In genomic region chr20:48092596-48093280, GRCh38 we compare ENCODE assay signal across 36 cellular contexts.
"Had no signal": no experiment of that assay in that cellular context is flagged by ENCODE, and none has a peak within 500 bp of the region (broad histone marks: within the 10 kb centered on the region; RNA-seq: fewer than 3 reads in every experiment).

No MANE protein-coding gene starts in this region.

- FAIRE-seq: frontal cortex had no signal

- H3K27ac ChIP-seq: adrenal gland, breast epithelium, coronary artery, dorsolateral prefrontal cortex, WERI-Rb-1 had no signal

- H3K36me3 Mint-ChIP-seq: activated CD4-positive, alpha-beta memory T cell treated with anti-CD3 and anti-CD28 coated beads for 36 hours; activated CD8-positive, alpha-beta memory T cell treated with anti-CD3 and anti-CD28 coated beads, Interleukin-2, amount 10 ng/mL, durations not matched to agents 7 days and 5 days; activated naive CD4-positive, alpha-beta T cell treated with anti-CD3 and anti-CD28 coated beads, Interleukin-2, amount 50 U/mL, for 24 hours; activated naive CD8-positive, alpha-beta T cell treated with anti-CD3 and anti-CD28 coated beads for 36 hours; brain had no signal

- H3K4me3 ChIP-seq: adrenal gland, breast epithelium, coronary artery, dorsolateral prefrontal cortex had no signal

- H3K27ac Mint-ChIP-seq: activated B cell treated with CpG ODN at 0.5 μM for 24 hours; activated CD4-positive, alpha-beta memory T cell treated with anti-CD3 and anti-CD28 coated beads for 36 hours; activated CD8-positive, alpha-beta memory T cell treated with anti-CD3 and anti-CD28 coated beads, Interleukin-2, amount 10 ng/mL, durations not matched to agents 7 days and 5 days; activated CD8-positive, alpha-beta T cell treated with anti-CD3 and anti-CD28 coated beads, Interleukin-2, amount 10 ng/mL, durations not matched to agents 7 days and 5 days; activated naive CD4-positive, alpha-beta T cell treated with anti-CD3 and anti-CD28 coated beads, Interleukin-2, amount 50 U/mL, for 24 hours; activated naive CD8-positive, alpha-beta T cell treated with anti-CD3 and anti-CD28 coated beads for 36 hours; activated naive CD8-positive, alpha-beta T cell treated with anti-CD3 and anti-CD28 coated beads, Interleukin-2, amount 50 U/mL, for 24 hours; activated T-helper 1 cell treated with anti-CD3 and anti-CD28 coated beads, Interleukin-12 subunit alpha, Interleukin-12 subunit beta, Interleukin-2, Interleukin-4 antibody, amounts not matched to agents 30 ng/mL and 10 ng/mL and 1 ng/mL, durations not matched to agents 14 hours and 24 hours and 36 hours; activated T-helper 2 cell treated with anti-CD3 and anti-CD28 coated beads, Interferon-gamma antibody, Interleukin-2, Interleukin-4, amounts not matched to agents 10 μg/mL and 5 μg/mL and 100 μg/mL, durations not matched to agents 14 hours and 24 hours and 36 hours; brain; dendritic cell treated with granulocyte-macrophage colony-stimulating factor and Interleukin-4, amounts not matched to agents 40 ng/mL and 50 ng/mL, for 4 days; endodermal cell; T-helper 17 cell; T-helper 2 cell treated with Interferon-gamma antibody and Interleukin-4, amounts not matched to agents 5 μg/mL and 100 μg/mL, for 36 hours had no signal

- H3K9me3 ChIP-seq: adrenal gland, breast epithelium had no signal

- H3K4me1 ChIP-seq: adrenal gland, breast epithelium had no signal

- ATAC-seq: activated CD4-positive, CD25-positive, alpha-beta regulatory T cell treated with anti-CD3 and anti-CD28 coated beads, Interleukin-2, amount 50 U/mL, for 24 hours; activated CD8-positive, alpha-beta memory T cell treated with anti-CD3 and anti-CD28 coated beads, Interleukin-2, amount 10 ng/mL, durations not matched to agents 7 days and 5 days; activated CD8-positive, alpha-beta T cell treated with anti-CD3 and anti-CD28 coated beads, Interleukin-2, amount 10 ng/mL, durations not matched to agents 7 days and 5 days; activated naive CD8-positive, alpha-beta T cell treated with anti-CD3 and anti-CD28 coated beads, Interleukin-2, amount 50 U/mL, for 24 hours; esophagus mucosa; T-helper 17 cell had no signal

- H3K4me1 Mint-ChIP-seq: activated B cell treated with CpG ODN at 0.5 μM for 24 hours; activated CD8-positive, alpha-beta memory T cell treated with anti-CD3 and anti-CD28 coated beads, Interleukin-2, amount 10 ng/mL, durations not matched to agents 7 days and 5 days; activated naive CD4-positive, alpha-beta T cell treated with anti-CD3 and anti-CD28 coated beads, Interleukin-2, amount 50 U/mL, for 24 hours; activated naive CD8-positive, alpha-beta T cell treated with anti-CD3 and anti-CD28 coated beads for 36 hours; activated naive CD8-positive, alpha-beta T cell treated with anti-CD3 and anti-CD28 coated beads, Interleukin-2, amount 50 U/mL, for 24 hours; brain; central memory CD8-positive, alpha-beta T cell; endodermal cell; T-helper 17 cell had no signal

- H3K9me3 Mint-ChIP-seq: activated B cell treated with CpG ODN at 0.5 μM for 24 hours; activated CD4-positive, alpha-beta memory T cell treated with anti-CD3 and anti-CD28 coated beads for 36 hours; activated naive CD4-positive, alpha-beta T cell treated with anti-CD3 and anti-CD28 coated beads, Interleukin-2, amount 50 U/mL, for 24 hours; activated naive CD8-positive, alpha-beta T cell treated with anti-CD3 and anti-CD28 coated beads for 36 hours; activated naive CD8-positive, alpha-beta T cell treated with anti-CD3 and anti-CD28 coated beads, Interleukin-2, amount 50 U/mL, for 24 hours; activated T-helper 1 cell treated with anti-CD3 and anti-CD28 coated beads, Interleukin-12 subunit alpha, Interleukin-12 subunit beta, Interleukin-2, Interleukin-4 antibody, amounts not matched to agents 30 ng/mL and 10 ng/mL and 1 ng/mL, durations not matched to agents 14 hours and 24 hours and 36 hours; activated T-helper 2 cell treated with anti-CD3 and anti-CD28 coated beads, Interferon-gamma antibody, Interleukin-2, Interleukin-4, amounts not matched to agents 10 μg/mL and 5 μg/mL and 100 μg/mL, durations not matched to agents 14 hours and 24 hours and 36 hours; central memory CD8-positive, alpha-beta T cell; endodermal cell; T-helper 2 cell treated with Interferon-gamma antibody and Interleukin-4, amounts not matched to agents 5 μg/mL and 100 μg/mL, for 36 hours had no signal

- H3K4me3 Mint-ChIP-seq: activated B cell treated with CpG ODN at 0.5 μM for 24 hours; activated CD4-positive, alpha-beta memory T cell treated with anti-CD3 and anti-CD28 coated beads for 36 hours; activated CD8-positive, alpha-beta memory T cell treated with anti-CD3 and anti-CD28 coated beads, Interleukin-2, amount 10 ng/mL, durations not matched to agents 7 days and 5 days; activated CD8-positive, alpha-beta T cell treated with anti-CD3 and anti-CD28 coated beads, Interleukin-2, amount 10 ng/mL, durations not matched to agents 7 days and 5 days; activated naive CD4-positive, alpha-beta T cell treated with anti-CD3 and anti-CD28 coated beads, Interleukin-2, amount 50 U/mL, for 24 hours; activated naive CD8-positive, alpha-beta T cell treated with anti-CD3 and anti-CD28 coated beads for 36 hours; activated naive CD8-positive, alpha-beta T cell treated with anti-CD3 and anti-CD28 coated beads, Interleukin-2, amount 50 U/mL, for 24 hours; activated T-helper 1 cell treated with anti-CD3 and anti-CD28 coated beads, Interleukin-12 subunit alpha, Interleukin-12 subunit beta, Interleukin-2, Interleukin-4 antibody, amounts not matched to agents 30 ng/mL and 10 ng/mL and 1 ng/mL, durations not matched to agents 14 hours and 24 hours and 36 hours; brain; central memory CD8-positive, alpha-beta T cell; dendritic cell treated with granulocyte-macrophage colony-stimulating factor and Interleukin-4, amounts not matched to agents 40 ng/mL and 50 ng/mL, for 4 days; endodermal cell; T-helper 17 cell; T-helper 2 cell treated with Interferon-gamma antibody and Interleukin-4, amounts not matched to agents 5 μg/mL and 100 μg/mL, for 36 hours had no signal

- H3K36me3 ChIP-seq: adrenal gland, breast epithelium, WERI-Rb-1 had no signal

- DNase-seq: activated B cell treated with CpG ODN at 0.5 μM for 24 hours; activated CD4-positive, alpha-beta memory T cell treated with anti-CD3 and anti-CD28 coated beads for 36 hours; activated CD4-positive, alpha-beta T cell treated with anti-CD3 and anti-CD28 coated beads for 48 hours; activated CD8-positive, alpha-beta memory T cell treated with anti-CD3 and anti-CD28 coated beads, Interleukin-2, amount 10 ng/mL, durations not matched to agents 7 days and 5 days; activated CD8-positive, alpha-beta memory T cell treated with anti-CD3 and anti-CD28 coated beads, Interleukin-2, amount 50 U/mL, for 4 hours; activated CD8-positive, alpha-beta T cell treated with anti-CD3 and anti-CD28 coated beads, Interleukin-2, amount 10 ng/mL, durations not matched to agents 7 days and 5 days; activated gamma-delta T cell treated with Interleukin-2 at 50 U/mL for 16 hours; activated naive CD4-positive, alpha-beta T cell treated with Interleukin-2 at 50 U/mL for 16 hours; activated naive CD8-positive, alpha-beta T cell treated with anti-CD3 and anti-CD28 coated beads for 36 hours; activated naive CD8-positive, alpha-beta T cell treated with anti-CD3 and anti-CD28 coated beads, Interleukin-2, amount 50 U/mL, for 24 hours; activated T-cell treated with anti-CD3 and anti-CD28 coated beads, Interleukin-2, amount 50 U/mL, for 1 hour; activated T-cell treated with anti-CD3 and anti-CD28 coated beads, Interleukin-2, amount 50 U/mL, for 48 hours; adrenal gland; amygdala; aorta; dorsolateral prefrontal cortex; effector memory CD4-positive, alpha-beta T cell; endodermal cell; foreskin fibroblast; head of caudate nucleus; T-helper 1 cell; T-helper 17 cell; T1000; WERI-Rb-1 had no signal
